In genomic region chr13:102580552-102581169, GRCh38 we compare ENCODE assay signal across 8 cellular contexts. TPM values are rescaled to one million over a fixed set of nuclear protein-coding genes. Genes with fewer than 3 reads are reported as not detected.
DNase-seq lines count a peak whose midpoint lies in the region; ATAC-seq and TF ChIP-seq lines count a peak whose summit lies in the region.

No MANE protein-coding gene starts in this region.

- peaks cover 6% of the 10 kb centered on the region for H3K27me3 Mint-ChIP-seq in activated T-helper 17 cell treated with anti-CD3 and anti-CD28 coated beads, Interleukin-2, amount 50 U/mL, for 72 hours

- H3K4me3 ChIP-seq in cardiac muscle cell, result no peak overlapping the region
- H3K4me3 ChIP-seq in psoas muscle, result no peak overlapping the region

- intact Hi-C loops in psoas muscle (cut with DNase I), result loop anchor here (2.0 to 5.0 kb wide), 3 partner anchors 144 to 272 kb away; partner anchors contain the start of gene ERCC5 (in 1 of the 2)

- H3K4me3 Mint-ChIP-seq in activated T-helper 17 cell treated with anti-CD3 and anti-CD28 coated beads, Interleukin-2, amount 50 U/mL, for 72 hours, result no peak overlapping the region

- H3K27ac Mint-ChIP-seq in activated T-helper 17 cell treated with anti-CD3 and anti-CD28 coated beads, Interleukin-2, amount 50 U/mL, for 72 hours, result no peak overlapping the region

- H3K27me3 ChIP-seq in cardiac muscle cell (no peaks in the 10 kb centered on the region), psoas muscle (ENCODE audit: insufficient read depth in 3 of 3, low read length in 2 of 3) (no peaks in the 10 kb centered on the region)

- 2% methylated on average over 5 of the region's 5 CpGs for WGBS in psoas muscle, 3 donors

- no peaks in the 10 kb centered on the region for H3K36me3 Mint-ChIP-seq in activated T-helper 17 cell treated with anti-CD3 and anti-CD28 coated beads, Interleukin-2, amount 50 U/mL, for 72 hours (ENCODE audit: low read depth)

- H3K9me3 ChIP-seq in cardiac muscle cell (ENCODE audit: low read depth), result no peaks in the 10 kb centered on the region
- H3K9me3 ChIP-seq in psoas muscle, result no peaks in the 10 kb centered on the region

- H3K36me3 ChIP-seq in cardiac muscle cell (no peaks in the 10 kb centered on the region), psoas muscle (ENCODE audit: insufficient read depth in 1 of 2, low read depth in 1 of 2) (no peaks in the 10 kb centered on the region)

- H3K27ac ChIP-seq in cardiac muscle cell (no peak overlapping the region), psoas muscle (no peak overlapping the region)

- DNase-seq in DMS 273 (lab: John Stamatoyannopoulos, UW; ENCODE audit: unreplicated experiment) (peak; percentile 77), NCI-H446 (lab: John Stamatoyannopoulos, UW) (peak; percentile 22 to 64), cardiac muscle cell (ENCODE audit: low read depth in 1 of 2, low spot score in 1 of 2) (peak; percentile 66 to 81), psoas muscle (no peak)
- DNase-seq in activated CD8-positive, alpha-beta memory T cell treated with anti-CD3 and anti-CD28 coated beads, Interleukin-2, amount 50 U/mL, for 48 hours, result no peak

- ATAC-seq in GM18907 (IDR thresholded peaks at IDR 0.05; ENCODE audit: unreplicated experiment) (peak; percentile 76), HG03175 (IDR thresholded peaks at IDR 0.05; ENCODE audit: unreplicated experiment) (peak; percentile 61), psoas muscle (peak; percentile 62 to 90 (median 77))
- peak; percentile 80 for ATAC-seq in activated T-helper 17 cell treated with anti-CD3 and anti-CD28 coated beads, Interleukin-2, amount 50 U/mL, for 72 hours (replicated peaks)

- TF ChIP-seq CTCF in cardiac muscle cell (IDR thresholded peaks at IDR 0.05; ENCODE audit: low read depth, low read length), result peak; percentile 71
- TF ChIP-seq CTCF in psoas muscle (IDR thresholded peaks at IDR 0.05), result peak; percentile 76

- H3K4me1 Mint-ChIP-seq in activated T-helper 17 cell treated with anti-CD3 and anti-CD28 coated beads, Interleukin-2, amount 50 U/mL, for 72 hours, result peaks cover 7% of the 10 kb centered on the region

- H3K4me1 ChIP-seq in cardiac muscle cell (ENCODE audit: low read depth) (no peaks in the 10 kb centered on the region), psoas muscle (peaks cover 4% of the 10 kb centered on the region)

- no peaks in the 10 kb centered on the region for H3K9me3 Mint-ChIP-seq in activated T-helper 17 cell treated with anti-CD3 and anti-CD28 coated beads, Interleukin-2, amount 50 U/mL, for 72 hours

RNA-seq across cellular contexts. Expression of gene TPP2, which starts 16.1 kb away (rescaled TPM):
- total RNA-seq in activated T-helper 17 cell treated with anti-CD3 and anti-CD28 coated beads, Interleukin-2, amount 50 U/mL, for 72 hours, result 10 to 100 TPM; 57.2 to 71.4 TPM
- total RNA-seq in cardiac muscle cell (30.6 and 32.0 TPM in 2 replicates), psoas muscle (10 to 100 TPM; 35.2 to 45.6 (median 42.7) TPM)
- polyA plus RNA-seq in cardiac muscle cell (19.3 and 20.7 TPM in 2 replicates), psoas muscle (10 to 100 TPM; 22.1 to 40.3 (median 24.7) TPM)

Comparison
In these comparisons a context has a peak if more than half of its experiments do, and no peak if none do; other contexts are left out.
1. DNase-seq: peak in DMS 273 (single experiment), NCI-H446 (2 of 2) and cardiac muscle cell (2 of 2); none in psoas muscle (0 of 2) and activated CD8-positive, alpha-beta memory T cell treated with anti-CD3 and anti-CD28 coated beads, Interleukin-2, amount 50 U/mL, for 48 hours (single experiment).
2. Peak in every context shown above with its lines, with median percentiles within 50 percentile points of each other: ATAC-seq.